19 cellular contexts compared by ENCODE assay signal in genomic region chr3:13348100-13348499, GRCh38.
DNase-seq lines count a peak whose midpoint lies in the region; ATAC-seq, FAIRE-seq and TF ChIP-seq lines count a peak whose summit lies in the region.
"Had no signal": no experiment of that assay in that cellular context is flagged by ENCODE, and none has a peak within 500 bp of the region (broad histone marks: within the 10 kb centered on the region; RNA-seq: fewer than 3 reads in every experiment).

No MANE protein-coding gene starts in this region.

- no peak for FAIRE-seq in small intestine (lab: Jason Lieb, UNC)
- FAIRE-seq: D721Med, keratinocyte had no signal

- peaks cover 28% of the 10 kb centered on the region for H3K4me1 ChIP-seq in iPS-15b (ENCODE audit: control insufficient read depth, insufficient read depth, low read length)
- H3K4me1 ChIP-seq in upper lobe of right lung = no peaks in the 10 kb centered on the region
- no peaks in the 10 kb centered on the region for H3K4me1 ChIP-seq in small intestine (ENCODE audit: control insufficient read depth in 2 of 2, insufficient read depth in 1 of 2, low read depth in 1 of 2, low read length in 1 of 2)
- H3K4me1 ChIP-seq: Peyer's patch, uterus had no signal

- H3K9ac ChIP-seq in iPS-15b (ENCODE audit: low read depth, low read length) = peak overlapping the region; percentile 37

- no peak overlapping the region for H3K4me3 ChIP-seq in iPS-15b (ENCODE audit: low read depth, low read length)
- H3K4me3 ChIP-seq in upper lobe of right lung = no peak overlapping the region
- H3K4me3 ChIP-seq in small intestine (ENCODE audit: low read depth in 1 of 2, low read length in 2 of 2) = no peak overlapping the region
- H3K4me3 ChIP-seq: coronary artery, Peyer's patch, uterus had no signal

- peak overlapping the region; percentile 36 for H3K27ac Mint-ChIP-seq in activated naive CD4-positive, alpha-beta T cell treated with anti-CD3 and anti-CD28 coated beads, Interleukin-2, amount 50 U/mL, for 24 hours
- peak overlapping the region; percentile 91 for H3K27ac Mint-ChIP-seq in activated CD8-positive, alpha-beta T cell treated with anti-CD3 and anti-CD28 coated beads, Interleukin-2, amount 10 ng/mL, durations not matched to agents 7 days and 5 days
- H3K27ac Mint-ChIP-seq: mesothelial cell of epicardium had no signal

- peaks cover 73% of the 10 kb centered on the region for H3K4me1 Mint-ChIP-seq in activated naive CD4-positive, alpha-beta T cell treated with anti-CD3 and anti-CD28 coated beads, Interleukin-2, amount 50 U/mL, for 24 hours
- peaks cover 78% of the 10 kb centered on the region for H3K4me1 Mint-ChIP-seq in activated CD8-positive, alpha-beta T cell treated with anti-CD3 and anti-CD28 coated beads, Interleukin-2, amount 10 ng/mL, durations not matched to agents 7 days and 5 days (ENCODE audit: low read depth)

- CTCF ChIA-PET in activated CD8-positive, alpha-beta T cell treated with anti-CD3 and anti-CD28 coated beads, Interleukin-2, amount 10 ng/mL, durations not matched to agents 7 days and 5 days (lab: Charles Lee) = interaction anchor here (1.2 to 10.6 kb wide), 4 partner anchors 69 to 256 kb away, joined by 3 to 168 read pairs (median 11); no protein-coding TSS in a partner anchor

- POLR2A ChIA-PET in activated CD8-positive, alpha-beta T cell treated with anti-CD3 and anti-CD28 coated beads, Interleukin-2, amount 10 ng/mL, durations not matched to agents 7 days and 5 days (lab: Charles Lee) = interaction anchor here (0.6 kb wide), 1 partner anchor 268 kb away, joined by 3 read pairs; no protein-coding TSS in a partner anchor

- no peak for DNase-seq in activated naive CD4-positive, alpha-beta T cell treated with anti-CD3 and anti-CD28 coated beads, Interleukin-2, amount 50 U/mL, for 16 hours
- DNase-seq in activated CD8-positive, alpha-beta T cell treated with anti-CD3 and anti-CD28 coated beads, Interleukin-2, amount 10 ng/mL, durations not matched to agents 7 days and 5 days = no peak
- DNase-seq in upper lobe of right lung = no peak
- no peak for DNase-seq in stimulated activated CD4-positive, alpha-beta T cell treated with anti-CD3 and anti-CD28 coated beads, Interleukin-15, amount 100 ng/mL, for 24 hours
- DNase-seq in small intestine = no peak
- DNase-seq: activated CD8-positive, alpha-beta memory T cell treated with anti-CD3 and anti-CD28 coated beads, Interleukin-2, amount 50 U/mL, for 48 hours; HCEC 1CT; NCI-H2029 treated with DMSO at 0.1 percent for 48 hours; NCI-H524 treated with DMSO at 0.1 percent for 48 hours; uterus had no signal

- H3K36me3 ChIP-seq in iPS-15b (ENCODE audit: control insufficient read depth, insufficient read depth, low read length) (peaks cover 30% of the 10 kb centered on the region), upper lobe of right lung (peaks cover 5% of the 10 kb centered on the region), small intestine (ENCODE audit: control insufficient read depth in 2 of 2, insufficient read depth in 2 of 2, low read length in 2 of 2) (no peaks in the 10 kb centered on the region)
- H3K36me3 ChIP-seq: uterus had no signal

- H3K27me3 Mint-ChIP-seq in activated naive CD4-positive, alpha-beta T cell treated with anti-CD3 and anti-CD28 coated beads, Interleukin-2, amount 50 U/mL, for 24 hours = no peaks in the 10 kb centered on the region
- no peaks in the 10 kb centered on the region for H3K27me3 Mint-ChIP-seq in activated CD8-positive, alpha-beta T cell treated with anti-CD3 and anti-CD28 coated beads, Interleukin-2, amount 10 ng/mL, durations not matched to agents 7 days and 5 days (ENCODE audit: low read depth)

- H3K9me3 ChIP-seq in iPS-15b (ENCODE audit: control insufficient read depth, insufficient read depth, low read length) (no peaks in the 10 kb centered on the region), upper lobe of right lung (no peaks in the 10 kb centered on the region), small intestine (ENCODE audit: control insufficient read depth, low read depth) (no peaks in the 10 kb centered on the region)
- H3K9me3 ChIP-seq: Peyer's patch, uterus had no signal

- intact Hi-C loops in upper lobe of right lung (cut with DNase I) = no loop called here

- peaks cover 13% of the 10 kb centered on the region for H3K36me3 Mint-ChIP-seq in activated naive CD4-positive, alpha-beta T cell treated with anti-CD3 and anti-CD28 coated beads, Interleukin-2, amount 50 U/mL, for 24 hours
- H3K36me3 Mint-ChIP-seq in activated CD8-positive, alpha-beta T cell treated with anti-CD3 and anti-CD28 coated beads, Interleukin-2, amount 10 ng/mL, durations not matched to agents 7 days and 5 days (ENCODE audit: low read depth) = peaks cover 80% of the 10 kb centered on the region

- ATAC-seq in activated CD8-positive, alpha-beta T cell treated with anti-CD3 and anti-CD28 coated beads, Interleukin-2, amount 10 ng/mL, durations not matched to agents 7 days and 5 days = no peak
- ATAC-seq in upper lobe of right lung (no peak), HG03571 (IDR thresholded peaks at IDR 0.05; ENCODE audit: unreplicated experiment) (no peak)

- H3K27me3 ChIP-seq in iPS-15b (ENCODE audit: control insufficient read depth, insufficient read depth, low read length) (no peaks in the 10 kb centered on the region), upper lobe of right lung (no peaks in the 10 kb centered on the region), small intestine (ENCODE audit: control insufficient read depth in 2 of 2, insufficient read depth in 2 of 2, low read length in 2 of 2) (no peaks in the 10 kb centered on the region)
- H3K27me3 ChIP-seq: Peyer's patch, uterus had no signal

- no peaks in the 10 kb centered on the region for H3K9me3 Mint-ChIP-seq in activated naive CD4-positive, alpha-beta T cell treated with anti-CD3 and anti-CD28 coated beads, Interleukin-2, amount 50 U/mL, for 24 hours
- no peaks in the 10 kb centered on the region for H3K9me3 Mint-ChIP-seq in activated CD8-positive, alpha-beta T cell treated with anti-CD3 and anti-CD28 coated beads, Interleukin-2, amount 10 ng/mL, durations not matched to agents 7 days and 5 days (ENCODE audit: insufficient read depth)
- H3K9me3 Mint-ChIP-seq: mesothelial cell of epicardium had no signal

- H3K4me3 Mint-ChIP-seq in activated naive CD4-positive, alpha-beta T cell treated with anti-CD3 and anti-CD28 coated beads, Interleukin-2, amount 50 U/mL, for 24 hours = peak overlapping the region; percentile 23
- H3K4me3 Mint-ChIP-seq in activated CD8-positive, alpha-beta T cell treated with anti-CD3 and anti-CD28 coated beads, Interleukin-2, amount 10 ng/mL, durations not matched to agents 7 days and 5 days = no peak overlapping the region
- H3K4me3 Mint-ChIP-seq: mesothelial cell of epicardium had no signal

- peak overlapping the region; percentile 11 for H3K27ac ChIP-seq in upper lobe of right lung
- H3K27ac ChIP-seq in small intestine (ENCODE audit: low read depth in 1 of 2, low read length in 1 of 2) = no peak overlapping the region
- H3K27ac ChIP-seq: coronary artery, uterus, VCaP had no signal

- WGBS in small intestine, 3 donors = 66 to 81% (median 80%) methylated on average over 3 of the region's 3 CpGs

- TF ChIP-seq CTCF in upper lobe of right lung (IDR thresholded peaks at IDR 0.05) = no peak
